Comparison of ENCODE assay signal across 8 cellular contexts in genomic region chr12:57112492-57113294, GRCh38. TPM values are rescaled to one million over a fixed set of nuclear protein-coding genes. Genes with fewer than 3 reads are reported as not detected.
DNase-seq lines count a peak whose midpoint lies in the region; ATAC-seq and TF ChIP-seq lines count a peak whose summit lies in the region.

No MANE protein-coding gene starts in this region.

- H3K27ac Mint-ChIP-seq in WTC11 = no peak overlapping the region; the same call in 1 of the 2 replicates

- peaks cover 30% of the 10 kb centered on the region for H3K4me1 ChIP-seq in hepatocyte (ENCODE audit: insufficient read depth)
- peaks cover 24 to 42% (median 36%) of the 10 kb centered on the region in 4 donors for H3K4me1 ChIP-seq in stomach

- no peaks in the 10 kb centered on the region for H3K9me2 ChIP-seq in hepatocyte (replicated peaks; ENCODE audit: insufficient read depth)

- H3K27ac ChIP-seq in hepatocyte (peak overlapping the region; percentile 100), stomach (peak overlapping the region; percentile 97 to 100 (median 97))

- CTCF ChIA-PET in WTC11 (lab: Charles Lee) = interaction anchor here (0.8 to 5.7 kb wide), 46 partner anchors 10 to 478 kb away, joined by 3 to 270 read pairs (median 9); partner anchors contain the start of genes INHBE, LRP1, LRP1-AS and MYO1A

- 73% methylated on average over 9 of the region's 9 CpGs for WGBS in hepatocyte (ENCODE audit: low lambda C conversion rate, missing lambda C conversion rate)
- 56 to 67% (median 63%) methylated on average over 9 of the region's 9 CpGs for WGBS in stomach, 5 donors

- ATAC-seq in HG02571 (IDR thresholded peaks at IDR 0.05; ENCODE audit: unreplicated experiment) (peak; percentile 46), WTC11 (no peak)

- DNase-seq in WTC11 (ENCODE audit: low spot score) (no peak), hepatocyte (ENCODE audit: low spot score) (no peak), stomach (peak; percentile 86), COLO829 (ENCODE audit: low spot score) (no peak), RPMI8226 (no peak), NCI-H1417 (lab: John Stamatoyannopoulos, UW) (no peak)

- H3K36me3 ChIP-seq in hepatocyte (replicated peaks; ENCODE audit: insufficient read depth, low read depth) (no peaks in the 10 kb centered on the region), stomach (peaks cover 0 to 10% (median 4%) of the 10 kb centered on the region in 4 donors)

- no peaks in the 10 kb centered on the region for H3K9me3 Mint-ChIP-seq in WTC11

- H3K4me3 Mint-ChIP-seq in WTC11 = peak overlapping the region; percentile 32

- intact Hi-C loops in stomach (cut with DNase I; ENCODE audit: low total_unique reads) = loop anchor here (5.0 kb wide), 1 partner anchor 45 kb away; no protein-coding TSS in a partner anchor

- H3K79me2 ChIP-seq in hepatocyte = peaks cover 25% of the 10 kb centered on the region

- no peaks in the 10 kb centered on the region for H3K27me3 ChIP-seq in hepatocyte
- H3K27me3 ChIP-seq in stomach = no peaks in the 10 kb centered on the region

- TF ChIP-seq EP300 in stomach (IDR thresholded peaks at IDR 0.05) = no peak

- H3K9me3 ChIP-seq in hepatocyte (ENCODE audit: low read depth) (no peaks in the 10 kb centered on the region), stomach (no peaks in the 10 kb centered on the region)

- TF ChIP-seq CTCF in GM12875 (IDR thresholded peaks at IDR 0.05; ENCODE audit: borderline replicate concordance, insufficient read depth, low read depth, low read length) (peak; percentile 75), WTC11 (IDR thresholded peaks at IDR 0.05) (no peak; the same call in 1 of the 2 replicates), hepatocyte (IDR thresholded peaks at IDR 0.05; ENCODE audit: poor library complexity) (peak; percentile 96), stomach (IDR thresholded peaks at IDR 0.05) (peak in 3 of 7 experiments; percentile 50 to 80 (median 61))

- H3K36me3 Mint-ChIP-seq in WTC11 = peaks cover 2% of the 10 kb centered on the region; the same call in 1 of the 2 replicates

- H3K4me1 Mint-ChIP-seq in WTC11 = peaks cover 36% of the 10 kb centered on the region

- H3K27me3 Mint-ChIP-seq in WTC11 (ENCODE audit: low read depth) = no peaks in the 10 kb centered on the region

- H3K4me3 ChIP-seq in GM12875 (ENCODE audit: low read depth, low read length) (no peak overlapping the region), hepatocyte (no peak overlapping the region), stomach (peak overlapping the region; percentile 68 to 85 (median 82))

- no peak overlapping the region for H2AFZ ChIP-seq in hepatocyte

- peaks cover 3% of the 10 kb centered on the region for H4K20me1 ChIP-seq in hepatocyte (ENCODE audit: insufficient read depth, poor library complexity, severe bottlenecking)

- no peak for TF ChIP-seq POLR2A in stomach (IDR thresholded peaks at IDR 0.05)

- POLR2A ChIA-PET in WTC11 (lab: Charles Lee) = interaction anchor here (0.5 to 3.9 kb wide), 17 partner anchors 15 to 583 kb away, joined by 3 to 65 read pairs (median 4); partner anchors contain the start of genes LRP1, NAB2, NACA and NEMP1

- H3K4me2 ChIP-seq in hepatocyte = peak overlapping the region; percentile 93

TF ChIP-seq in WTC11, 78 proteins besides CTCF, POLR2A, EP300 and RAD21:
- TF ChIP-seq NFATC4 (CRISPR knock-in tag; IDR thresholded peaks at IDR 0.05) (no peak), SP1 (CRISPR knock-in tag; conservative IDR thresholded peaks at IDR 0.05) (no peak), OVOL2 (CRISPR knock-in tag; IDR thresholded peaks at IDR 0.05; ENCODE audit: borderline replicate concordance) (no peak), ZNF416 (CRISPR knock-in tag; IDR thresholded peaks at IDR 0.05) (no peak), ESRRA (CRISPR knock-in tag; IDR thresholded peaks at IDR 0.05; ENCODE audit: borderline replicate concordance) (no peak), ZNF121 (CRISPR knock-in tag; IDR thresholded peaks at IDR 0.05) (no peak)
- TF ChIP-seq, protein P1, sequence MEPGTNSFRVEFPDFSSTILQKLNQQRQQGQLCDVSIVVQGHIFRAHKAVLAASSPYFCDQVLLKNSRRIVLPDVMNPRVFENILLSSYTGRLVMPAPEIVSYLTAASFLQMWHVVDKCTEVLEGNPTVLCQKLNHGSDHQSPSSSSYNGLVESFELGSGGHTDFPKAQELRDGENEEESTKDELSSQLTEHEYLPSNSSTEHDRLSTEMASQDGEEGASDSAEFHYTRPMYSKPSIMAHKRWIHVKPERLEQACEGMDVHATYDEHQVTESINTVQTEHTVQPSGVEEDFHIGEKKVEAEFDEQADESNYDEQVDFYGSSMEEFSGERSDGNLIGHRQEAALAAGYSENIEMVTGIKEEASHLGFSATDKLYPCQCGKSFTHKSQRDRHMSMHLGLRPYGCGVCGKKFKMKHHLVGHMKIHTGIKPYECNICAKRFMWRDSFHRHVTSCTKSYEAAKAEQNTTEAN (CRISPR knock-in tag; IDR thresholded peaks at IDR 0.05) = no peak

RNA-seq across cellular contexts. Expression of gene STAT6, which starts 1.5 kb away (rescaled TPM):
- total RNA-seq in WTC11 (2021) (47.0 to 50.0 TPM (median 48.9 TPM) in 3 replicates), hepatocyte (76.7 and 78.9 TPM in 2 replicates), stomach (100 to 1,000 TPM in 4 of 5 donors, 10 to 100 TPM in 1; 81.9 to 343 (median 209) TPM)
- polyA plus RNA-seq in hepatocyte (80.0 and 101 TPM in 2 replicates), stomach (100 to 1,000 TPM; 138 to 477 (median 147) TPM)

RNA-seq across cellular contexts. Expression of gene LRP1, which starts 15.6 kb away (rescaled TPM):
- total RNA-seq in WTC11 (2021) = 107 to 120 TPM (median 112 TPM) in 3 replicates
- total RNA-seq in hepatocyte = 48.5 and 76.8 TPM in 2 replicates
- 47.8 and 57.6 TPM in 2 replicates for polyA plus RNA-seq in hepatocyte
- total RNA-seq in stomach = 100 to 1,000 TPM in 4 of 5 donors, 10 to 100 TPM in 1; 97.8 to 510 (median 129) TPM
- polyA plus RNA-seq in stomach = 10 to 100 TPM; 13.5 to 25.9 (median 13.6) TPM

RNA-seq across cellular contexts. Expression of gene NAB2, which starts 23.8 kb away (rescaled TPM):
- total RNA-seq in WTC11 (2021) (16.5 to 20.5 TPM (median 17.2 TPM) in 3 replicates), hepatocyte (21.9 and 24.8 TPM in 2 replicates), stomach (10 to 100 TPM in 2 of 5 donors, 1 to 10 TPM in 2, not detected in 1; 1.7 to 12.1 (median 8.3) TPM)
- polyA plus RNA-seq in hepatocyte (12.3 and 12.9 TPM in 2 replicates), stomach (10 to 100 TPM; 14.1 to 16.6 (median 16.3) TPM)

RNA-seq across cellular contexts. Expression of gene NEMP1, which starts 34.1 kb away (rescaled TPM):
- total RNA-seq in WTC11 (2021) = 38.3 to 41.9 TPM (median 39.6 TPM) in 3 replicates
- total RNA-seq in hepatocyte = 8.3 and 9.3 TPM in 2 replicates
- 3.0 and 6.2 TPM in 2 replicates for polyA plus RNA-seq in hepatocyte
- 10 to 100 TPM in 1 of 5 donors, 1 to 10 TPM in 4; 1.2 to 16.7 (median 2.7) TPM for total RNA-seq in stomach
- 1 to 10 TPM; 1.1 to 3.8 (median 2.2) TPM for polyA plus RNA-seq in stomach

RNA-seq across cellular contexts. Expression of gene LRP1-AS, which starts 34.7 kb away (rescaled TPM):
- total RNA-seq in WTC11 (2021) (not detected in 3 replicates), hepatocyte (not detected in 2 replicates), stomach (not detected)
- polyA plus RNA-seq in hepatocyte (0.59 TPM in 1 of 2 replicates, not detected in the other), stomach (not detected)

Comparison
In these comparisons a context has a peak if more than half of its experiments do, and no peak if none do; other contexts are left out.
1. H3K4me3 ChIP-seq: peak in stomach (4 of 4); none in GM12875 (single experiment) and hepatocyte (single experiment).